Comparison of ENCODE assay signal across 18 cellular contexts in the genomic region with DNA sequence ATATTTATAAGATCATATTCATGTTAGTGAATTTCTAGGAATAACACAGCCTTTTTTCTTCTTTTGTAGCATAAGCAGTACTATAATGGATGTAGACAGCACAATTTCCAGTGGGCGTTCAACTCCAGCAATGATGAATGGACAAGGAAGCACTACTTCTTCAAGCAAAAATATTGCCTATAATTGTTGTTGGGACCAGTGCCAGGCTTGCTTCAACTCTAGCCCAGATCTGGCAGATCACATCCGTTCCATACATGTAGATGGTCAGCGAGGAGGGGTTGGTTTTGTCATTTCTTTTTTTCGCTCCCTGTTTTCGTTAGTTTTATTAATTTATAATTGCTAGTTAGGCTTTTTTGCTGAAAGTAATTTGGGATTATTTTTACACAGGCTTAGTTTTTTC. TPM values are rescaled to one million over a fixed set of nuclear protein-coding genes. Genes with fewer than 3 reads are reported as not detected.
A peak's percentile ranks its signal among the peaks of the same experiment; 100 is the strongest.
DNase-seq lines count a peak whose midpoint lies in the region; ATAC-seq and TF ChIP-seq lines count a peak whose summit lies in the region.
"Had no signal": no experiment of that assay in that cellular context is flagged by ENCODE, and none has a peak within 500 bp of the region (broad histone marks: within the 10 kb centered on the region; RNA-seq: fewer than 3 reads in every experiment).

No MANE protein-coding gene starts in this region.

- no peak overlapping the region for H3K4me3 ChIP-seq in MG63
- H3K4me3 ChIP-seq: right atrium auricular region had no signal

- no peaks in the 10 kb centered on the region for H3K27me3 ChIP-seq in MG63
- H3K27me3 ChIP-seq: right atrium auricular region had no signal

- ATAC-seq in SK-N-SH treated with all-trans-retinoic acid at 6 μM for 48 hours (peak; percentile 26; the same call in 1 of the 3 replicates), left colon (peak; percentile 35), HG03045 (IDR thresholded peaks at IDR 0.05; ENCODE audit: unreplicated experiment) (no peak)
- ATAC-seq: HCT116 had no signal

- peaks cover 45% of the 10 kb centered on the region for H3K36me3 ChIP-seq in MG63

- intact Hi-C loops in left colon (cut with DNase I, micrococcal nuclease), result no loop called here

- peak; percentile 38 for DNase-seq in D341Med (ENCODE audit: low spot score)
- peak in 2 of 3 experiments; percentile 34 to 70 for DNase-seq in NCI-H1417 (lab: John Stamatoyannopoulos, UW)
- DNase-seq in left colon, result no peak
- DNase-seq in MG63, result no peak
- no peak for DNase-seq in stimulated activated CD4-positive, alpha-beta T cell treated with anti-CD3 and anti-CD28 coated beads, Interleukin-12 subunit alpha, Interleukin-12 subunit beta, amount 100 ng/mL, for 4 hours
- DNase-seq in activated naive CD4-positive, alpha-beta T cell treated with Interleukin-2 at 50 U/mL for 16 hours, result no peak
- DNase-seq: activated CD4-positive, alpha-beta T cell treated with anti-CD3 and anti-CD28 coated beads, Interleukin-2, amount 10 ng/mL, durations not matched to agents 7 days and 5 days; CD8-positive, alpha-beta memory T cell; cortex of kidney; immature natural killer cell; NCI-H524 treated with DMSO at 0.1 percent for 48 hours; Right ventricle myocardium superior; T-helper 1 cell; trophoblast cell had no signal

- H3K9me3 ChIP-seq in MG63, result no peaks in the 10 kb centered on the region
- H3K9me3 ChIP-seq: right atrium auricular region had no signal

TF ChIP-seq in SK-N-SH treated with all-trans-retinoic acid at 6 μM for 48 hours, 23 proteins besides CTCF, POLR2A, EP300 and RAD21:
- TF ChIP-seq ISL1 (CRISPR knock-in tag; IDR thresholded peaks at IDR 0.05) (peak; percentile 37), OSR1 (CRISPR knock-in tag; IDR thresholded peaks at IDR 0.05) (no peak)

RNA-seq across cellular contexts. Expression of a gene that starts 23.1 kb away (rescaled TPM):
- 10 to 100 TPM; 32.4 to 35.4 TPM for total RNA-seq in left colon
- total RNA-seq in MG63 (2014; rRNA removed; shearing (Covaris generic); ENCODE audit: low replicate concordance), result 13.4 and 21.9 TPM in 2 replicates

Comparison
In these comparisons a context has a peak if more than half of its experiments do, and no peak if none do; other contexts are left out.
1. DNase-seq: peak in D341Med (single experiment) and NCI-H1417 (2 of 3); none in left colon (0 of 2), MG63 (single experiment), stimulated activated CD4-positive, alpha-beta T cell treated with anti-CD3 and anti-CD28 coated beads, Interleukin-12 subunit alpha, Interleukin-12 subunit beta, amount 100 ng/mL, for 4 hours (single experiment) and activated naive CD4-positive, alpha-beta T cell treated with Interleukin-2 at 50 U/mL for 16 hours (single experiment).